ENCODE assay signal across 1 cellular context in the genomic region with DNA sequence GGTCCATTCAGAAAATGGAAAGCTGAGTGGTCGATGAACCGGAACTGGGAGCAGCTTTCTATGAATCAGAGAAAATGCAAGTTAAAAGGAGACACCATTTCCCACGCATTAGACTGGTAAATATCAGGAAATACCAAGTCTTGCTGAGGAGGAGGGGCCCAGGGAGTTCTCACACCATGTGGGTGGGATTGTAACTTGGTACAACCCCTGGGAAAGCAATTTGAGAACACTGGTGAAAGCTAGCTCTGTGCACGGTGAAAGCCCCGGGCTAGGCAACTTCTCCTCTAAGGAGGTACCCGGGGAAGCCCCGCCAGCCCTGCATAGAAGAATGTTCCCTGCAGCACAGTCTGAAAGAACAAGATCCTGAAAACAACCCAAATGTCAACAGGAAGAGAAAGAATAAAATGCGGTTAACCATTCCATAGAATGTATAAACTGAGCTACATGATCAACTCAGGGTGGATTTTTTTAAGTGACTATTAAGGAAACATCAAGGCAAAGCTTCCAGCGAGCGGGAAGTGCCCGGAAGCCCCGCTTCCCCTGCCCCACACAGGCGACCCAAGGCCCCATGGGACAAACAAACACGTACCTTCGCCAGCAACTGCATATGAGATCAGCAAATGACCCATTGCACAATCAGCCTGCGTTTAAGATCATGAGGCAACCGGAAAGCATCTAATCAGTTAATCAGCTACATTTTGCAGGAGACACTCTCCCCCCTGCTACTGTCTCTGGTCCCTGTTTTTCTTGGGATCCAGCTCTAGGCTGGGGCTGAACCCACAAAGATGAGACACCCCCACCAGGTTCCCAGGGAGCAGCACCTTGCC.
A peak's percentile ranks its signal among the peaks of the same experiment; 100 is the strongest.
TF ChIP-seq lines count a peak whose summit lies in the region.

No MANE protein-coding gene starts in this region.

TF ChIP-seq in liver, 16 proteins besides CTCF, POLR2A, EP300 and RAD21 (continued from another document):
- TF ChIP-seq, protein P1, sequence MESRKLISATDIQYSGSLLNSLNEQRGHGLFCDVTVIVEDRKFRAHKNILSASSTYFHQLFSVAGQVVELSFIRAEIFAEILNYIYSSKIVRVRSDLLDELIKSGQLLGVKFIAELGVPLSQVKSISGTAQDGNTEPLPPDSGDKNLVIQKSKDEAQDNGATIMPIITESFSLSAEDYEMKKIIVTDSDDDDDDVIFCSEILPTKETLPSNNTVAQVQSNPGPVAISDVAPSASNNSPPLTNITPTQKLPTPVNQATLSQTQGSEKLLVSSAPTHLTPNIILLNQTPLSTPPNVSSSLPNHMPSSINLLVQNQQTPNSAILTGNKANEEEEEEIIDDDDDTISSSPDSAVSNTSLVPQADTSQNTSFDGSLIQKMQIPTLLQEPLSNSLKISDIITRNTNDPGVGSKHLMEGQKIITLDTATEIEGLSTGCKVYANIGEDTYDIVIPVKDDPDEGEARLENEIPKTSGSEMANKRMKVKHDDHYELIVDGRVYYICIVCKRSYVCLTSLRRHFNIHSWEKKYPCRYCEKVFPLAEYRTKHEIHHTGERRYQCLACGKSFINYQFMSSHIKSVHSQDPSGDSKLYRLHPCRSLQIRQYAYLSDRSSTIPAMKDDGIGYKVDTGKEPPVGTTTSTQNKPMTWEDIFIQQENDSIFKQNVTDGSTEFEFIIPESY (IDR thresholded peaks at IDR 0.05): peak; percentile 71
- TF ChIP-seq FOXA1 (IDR thresholded peaks at IDR 0.05): peak; percentile 65
TF ChIP-seq in liver: peak in this region for 14.
